ENCODE assay signal across 1 cellular context in the genomic region with DNA sequence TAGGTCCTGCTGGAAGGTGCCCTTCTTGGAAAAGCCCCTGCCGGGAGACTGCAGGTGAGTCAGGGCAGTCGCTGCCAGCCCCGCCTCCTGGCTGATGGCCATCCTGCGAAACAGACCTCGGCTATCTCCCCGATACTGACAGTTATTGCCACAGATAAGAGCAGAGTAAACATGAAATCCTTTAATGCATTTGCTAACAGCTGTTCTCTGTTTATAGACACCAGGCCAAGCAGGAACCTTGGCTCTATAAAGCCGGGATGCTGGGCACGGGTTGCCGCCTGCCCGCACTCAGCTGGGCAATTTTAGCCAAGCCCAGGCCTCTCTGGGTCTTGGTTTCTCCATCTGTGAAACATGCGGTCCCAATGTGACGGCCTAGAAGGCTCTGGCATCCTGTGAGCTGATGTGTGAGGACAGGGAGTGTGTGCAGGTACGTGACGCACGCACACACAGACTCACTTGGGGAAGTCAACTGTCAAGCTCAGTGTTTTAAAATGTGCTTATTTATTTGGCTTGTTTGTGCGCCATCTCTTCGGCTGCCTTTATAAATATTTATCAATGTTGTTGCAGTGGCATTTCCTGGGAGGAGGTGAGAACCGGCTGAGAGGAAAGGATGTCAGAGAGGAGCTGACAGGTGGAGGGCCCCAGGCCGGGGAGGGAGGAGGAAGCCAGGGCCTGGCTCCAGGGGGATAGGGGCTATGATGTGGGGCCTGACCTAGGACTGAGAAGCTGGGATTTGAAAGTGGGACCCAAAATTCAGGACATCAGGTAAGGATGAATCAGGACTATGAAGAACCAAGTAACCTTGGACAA.
TF ChIP-seq lines count a peak whose summit lies in the region.

No MANE protein-coding gene starts in this region.

TF ChIP-seq in IMR-90, 13 proteins besides CTCF, POLR2A, EP300 and RAD21:
- no peak for TF ChIP-seq NFE2L2 (IDR thresholded peaks at IDR 0.05; ENCODE audit: low read depth, low read length)
- TF ChIP-seq USF2 (IDR thresholded peaks at IDR 0.05; ENCODE audit: low read depth, low read length): no peak
- no peak for TF ChIP-seq RCOR1 (IDR thresholded peaks at IDR 0.05; ENCODE audit: insufficient replicate concordance, low read length)
- no peak for TF ChIP-seq MAFK (IDR thresholded peaks at IDR 0.05; ENCODE audit: low read depth, low read length)
- TF ChIP-seq BHLHE40 (IDR thresholded peaks at IDR 0.05; ENCODE audit: low read depth, low read length): no peak
- TF ChIP-seq, protein P1, sequence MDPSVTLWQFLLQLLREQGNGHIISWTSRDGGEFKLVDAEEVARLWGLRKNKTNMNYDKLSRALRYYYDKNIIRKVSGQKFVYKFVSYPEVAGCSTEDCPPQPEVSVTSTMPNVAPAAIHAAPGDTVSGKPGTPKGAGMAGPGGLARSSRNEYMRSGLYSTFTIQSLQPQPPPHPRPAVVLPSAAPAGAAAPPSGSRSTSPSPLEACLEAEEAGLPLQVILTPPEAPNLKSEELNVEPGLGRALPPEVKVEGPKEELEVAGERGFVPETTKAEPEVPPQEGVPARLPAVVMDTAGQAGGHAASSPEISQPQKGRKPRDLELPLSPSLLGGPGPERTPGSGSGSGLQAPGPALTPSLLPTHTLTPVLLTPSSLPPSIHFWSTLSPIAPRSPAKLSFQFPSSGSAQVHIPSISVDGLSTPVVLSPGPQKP (IDR thresholded peaks at IDR 0.05; ENCODE audit: borderline replicate concordance, low read depth, low read length): no peak
- TF ChIP-seq CHD1 (IDR thresholded peaks at IDR 0.05; ENCODE audit: low read depth, low read length): no peak
TF ChIP-seq in IMR-90: peak in this region for 0.
